10 cellular contexts compared by ENCODE assay signal in the genomic region with DNA sequence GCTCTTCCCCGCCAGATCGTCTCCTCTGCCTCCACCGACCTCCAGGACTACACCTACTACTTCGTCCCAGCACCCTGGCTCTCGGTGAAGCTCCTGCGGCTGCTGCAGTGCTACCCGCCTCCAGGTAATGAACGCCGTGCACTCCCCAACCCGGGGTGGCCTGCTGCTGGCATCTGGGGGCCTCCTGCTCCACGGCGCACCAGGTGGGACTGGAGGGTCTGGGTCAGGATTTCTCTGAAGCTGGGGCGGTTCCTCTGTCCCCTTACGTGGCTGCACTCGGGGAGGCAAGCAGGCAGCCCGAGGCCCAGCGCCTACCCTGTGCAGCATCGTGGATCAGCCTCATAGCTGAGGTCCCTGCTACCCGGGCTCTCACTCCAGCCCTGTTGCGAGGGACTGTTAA. TPM values are rescaled to one million over a fixed set of nuclear protein-coding genes. Genes with fewer than 3 reads are reported as not detected.
"Had no signal": no experiment of that assay in that cellular context is flagged by ENCODE, and none has a peak within 500 bp of the region (broad histone marks: within the 10 kb centered on the region; RNA-seq: fewer than 3 reads in every experiment).

No MANE protein-coding gene starts in this region.

- H3K4me3 ChIP-seq: GM23248, HAP-1 had no signal

- DNase-seq: GM23248, GOT3, H7, HFFc6 had no signal

- FAIRE-seq: HepG2 had no signal

- H2AFZ ChIP-seq: GM23248 had no signal

- H3K4me1 ChIP-seq: HAP-1 had no signal

- ATAC-seq: HCT116, HepG2 had no signal

- H3K27ac ChIP-seq: GM23248, HL-60 had no signal

- H3K9me3 ChIP-seq: HAP-1 had no signal

- H3K9ac ChIP-seq: GM23248 had no signal

RNA-seq across cellular contexts. Expression of a gene that starts 17.5 kb away (rescaled TPM):
- total RNA-seq: HepG2 had no signal

RNA-seq across cellular contexts. Expression of a gene that starts 32.5 kb away (rescaled TPM):
- total RNA-seq: H4, HepG2, HFFc6, HT1080 had no signal
